ENCODE assay signal across 1 cellular context in the genomic region with DNA sequence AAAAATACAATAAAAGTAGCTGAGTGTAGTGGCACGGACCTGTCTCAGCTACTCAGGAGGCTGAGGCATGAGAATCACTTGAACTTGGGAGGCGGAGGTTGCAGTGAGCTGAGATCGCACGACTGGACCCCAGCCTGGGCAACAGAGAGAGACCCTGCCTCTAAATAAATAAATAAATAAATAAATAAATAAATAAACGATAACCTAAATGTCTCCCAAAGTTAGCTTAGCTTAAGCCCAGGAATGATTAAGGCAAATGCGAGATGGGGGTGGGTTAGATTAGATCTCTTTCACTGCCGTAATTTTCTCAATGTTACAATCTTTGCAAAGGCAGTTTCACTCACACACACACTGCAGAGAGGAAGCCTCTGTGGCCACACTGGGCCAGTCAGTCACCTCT.
TF ChIP-seq lines count a peak whose summit lies in the region.

No MANE protein-coding gene starts in this region.

TF ChIP-seq in GM23338, 12 proteins besides CTCF, POLR2A, EP300 and RAD21 (continued from another document):
- TF ChIP-seq, protein P1, sequence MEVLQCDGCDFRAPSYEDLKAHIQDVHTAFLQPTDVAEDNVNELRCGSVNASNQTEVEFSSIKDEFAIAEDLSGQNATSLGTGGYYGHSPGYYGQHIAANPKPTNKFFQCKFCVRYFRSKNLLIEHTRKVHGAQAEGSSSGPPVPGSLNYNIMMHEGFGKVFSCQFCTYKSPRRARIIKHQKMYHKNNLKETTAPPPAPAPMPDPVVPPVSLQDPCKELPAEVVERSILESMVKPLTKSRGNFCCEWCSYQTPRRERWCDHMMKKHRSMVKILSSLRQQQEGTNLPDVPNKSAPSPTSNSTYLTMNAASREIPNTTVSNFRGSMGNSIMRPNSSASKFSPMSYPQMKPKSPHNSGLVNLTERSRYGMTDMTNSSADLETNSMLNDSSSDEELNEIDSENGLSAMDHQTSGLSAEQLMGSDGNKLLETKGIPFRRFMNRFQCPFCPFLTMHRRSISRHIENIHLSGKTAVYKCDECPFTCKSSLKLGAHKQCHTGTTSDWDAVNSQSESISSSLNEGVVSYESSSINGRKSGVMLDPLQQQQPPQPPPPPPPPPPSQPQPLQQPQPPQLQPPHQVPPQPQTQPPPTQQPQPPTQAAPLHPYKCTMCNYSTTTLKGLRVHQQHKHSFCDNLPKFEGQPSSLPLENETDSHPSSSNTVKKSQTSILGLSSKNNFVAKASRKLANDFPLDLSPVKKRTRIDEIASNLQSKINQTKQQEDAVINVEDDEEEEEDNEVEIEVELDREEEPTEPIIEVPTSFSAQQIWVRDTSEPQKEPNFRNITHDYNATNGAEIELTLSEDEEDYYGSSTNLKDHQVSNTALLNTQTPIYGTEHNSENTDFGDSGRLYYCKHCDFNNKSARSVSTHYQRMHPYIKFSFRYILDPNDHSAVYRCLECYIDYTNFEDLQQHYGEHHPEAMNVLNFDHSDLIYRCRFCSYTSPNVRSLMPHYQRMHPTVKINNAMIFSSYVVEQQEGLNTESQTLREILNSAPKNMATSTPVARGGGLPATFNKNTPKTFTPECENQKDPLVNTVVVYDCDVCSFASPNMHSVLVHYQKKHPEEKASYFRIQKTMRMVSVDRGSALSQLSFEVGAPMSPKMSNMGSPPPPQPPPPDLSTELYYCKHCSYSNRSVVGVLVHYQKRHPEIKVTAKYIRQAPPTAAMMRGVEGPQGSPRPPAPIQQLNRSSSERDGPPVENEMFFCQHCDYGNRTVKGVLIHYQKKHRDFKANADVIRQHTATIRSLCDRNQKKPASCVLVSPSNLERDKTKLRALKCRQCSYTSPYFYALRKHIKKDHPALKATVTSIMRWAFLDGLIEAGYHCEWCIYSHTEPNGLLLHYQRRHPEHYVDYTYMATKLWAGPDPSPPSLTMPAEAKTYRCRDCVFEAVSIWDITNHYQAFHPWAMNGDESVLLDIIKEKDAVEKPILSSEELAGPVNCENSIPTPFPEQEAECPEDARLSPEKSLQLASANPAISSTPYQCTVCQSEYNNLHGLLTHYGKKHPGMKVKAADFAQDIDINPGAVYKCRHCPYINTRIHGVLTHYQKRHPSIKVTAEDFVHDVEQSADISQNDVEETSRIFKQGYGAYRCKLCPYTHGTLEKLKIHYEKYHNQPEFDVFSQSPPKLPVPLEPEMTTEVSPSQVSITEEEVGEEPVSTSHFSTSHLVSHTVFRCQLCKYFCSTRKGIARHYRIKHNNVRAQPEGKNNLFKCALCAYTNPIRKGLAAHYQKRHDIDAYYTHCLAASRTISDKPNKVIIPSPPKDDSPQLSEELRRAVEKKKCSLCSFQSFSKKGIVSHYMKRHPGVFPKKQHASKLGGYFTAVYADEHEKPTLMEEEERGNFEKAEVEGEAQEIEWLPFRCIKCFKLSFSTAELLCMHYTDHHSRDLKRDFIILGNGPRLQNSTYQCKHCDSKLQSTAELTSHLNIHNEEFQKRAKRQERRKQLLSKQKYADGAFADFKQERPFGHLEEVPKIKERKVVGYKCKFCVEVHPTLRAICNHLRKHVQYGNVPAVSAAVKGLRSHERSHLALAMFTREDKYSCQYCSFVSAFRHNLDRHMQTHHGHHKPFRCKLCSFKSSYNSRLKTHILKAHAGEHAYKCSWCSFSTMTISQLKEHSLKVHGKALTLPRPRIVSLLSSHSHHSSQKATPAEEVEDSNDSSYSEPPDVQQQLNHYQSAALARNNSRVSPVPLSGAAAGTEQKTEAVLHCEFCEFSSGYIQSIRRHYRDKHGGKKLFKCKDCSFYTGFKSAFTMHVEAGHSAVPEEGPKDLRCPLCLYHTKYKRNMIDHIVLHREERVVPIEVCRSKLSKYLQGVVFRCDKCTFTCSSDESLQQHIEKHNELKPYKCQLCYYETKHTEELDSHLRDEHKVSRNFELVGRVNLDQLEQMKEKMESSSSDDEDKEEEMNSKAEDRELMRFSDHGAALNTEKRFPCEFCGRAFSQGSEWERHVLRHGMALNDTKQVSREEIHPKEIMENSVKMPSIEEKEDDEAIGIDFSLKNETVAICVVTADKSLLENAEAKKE (CRISPR knock-in tag; IDR thresholded peaks at IDR 0.05), result no peak
- TF ChIP-seq JUNB (IDR thresholded peaks at IDR 0.05; ENCODE audit: unreplicated experiment) (no peak), STAT1 (IDR thresholded peaks at IDR 0.05; ENCODE audit: unreplicated experiment) (no peak), NANOG (IDR thresholded peaks at IDR 0.05; ENCODE audit: borderline replicate concordance) (no peak), POLR2AphosphoS5 (IDR thresholded peaks at IDR 0.05; ENCODE audit: low read depth) (no peak), EZH2 (IDR thresholded peaks at IDR 0.05; ENCODE audit: low read depth, unreplicated experiment) (no peak), EZH2phosphoT487 (IDR thresholded peaks at IDR 0.05; ENCODE audit: unreplicated experiment) (no peak), ZNF114 (CRISPR knock-in tag; IDR thresholded peaks at IDR 0.05) (no peak)
- TF ChIP-seq, protein P2, sequence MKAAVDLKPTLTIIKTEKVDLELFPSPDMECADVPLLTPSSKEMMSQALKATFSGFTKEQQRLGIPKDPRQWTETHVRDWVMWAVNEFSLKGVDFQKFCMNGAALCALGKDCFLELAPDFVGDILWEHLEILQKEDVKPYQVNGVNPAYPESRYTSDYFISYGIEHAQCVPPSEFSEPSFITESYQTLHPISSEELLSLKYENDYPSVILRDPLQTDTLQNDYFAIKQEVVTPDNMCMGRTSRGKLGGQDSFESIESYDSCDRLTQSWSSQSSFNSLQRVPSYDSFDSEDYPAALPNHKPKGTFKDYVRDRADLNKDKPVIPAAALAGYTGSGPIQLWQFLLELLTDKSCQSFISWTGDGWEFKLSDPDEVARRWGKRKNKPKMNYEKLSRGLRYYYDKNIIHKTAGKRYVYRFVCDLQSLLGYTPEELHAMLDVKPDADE (IDR thresholded peaks at IDR 0.05), result no peak
- TF ChIP-seq, protein P3, sequence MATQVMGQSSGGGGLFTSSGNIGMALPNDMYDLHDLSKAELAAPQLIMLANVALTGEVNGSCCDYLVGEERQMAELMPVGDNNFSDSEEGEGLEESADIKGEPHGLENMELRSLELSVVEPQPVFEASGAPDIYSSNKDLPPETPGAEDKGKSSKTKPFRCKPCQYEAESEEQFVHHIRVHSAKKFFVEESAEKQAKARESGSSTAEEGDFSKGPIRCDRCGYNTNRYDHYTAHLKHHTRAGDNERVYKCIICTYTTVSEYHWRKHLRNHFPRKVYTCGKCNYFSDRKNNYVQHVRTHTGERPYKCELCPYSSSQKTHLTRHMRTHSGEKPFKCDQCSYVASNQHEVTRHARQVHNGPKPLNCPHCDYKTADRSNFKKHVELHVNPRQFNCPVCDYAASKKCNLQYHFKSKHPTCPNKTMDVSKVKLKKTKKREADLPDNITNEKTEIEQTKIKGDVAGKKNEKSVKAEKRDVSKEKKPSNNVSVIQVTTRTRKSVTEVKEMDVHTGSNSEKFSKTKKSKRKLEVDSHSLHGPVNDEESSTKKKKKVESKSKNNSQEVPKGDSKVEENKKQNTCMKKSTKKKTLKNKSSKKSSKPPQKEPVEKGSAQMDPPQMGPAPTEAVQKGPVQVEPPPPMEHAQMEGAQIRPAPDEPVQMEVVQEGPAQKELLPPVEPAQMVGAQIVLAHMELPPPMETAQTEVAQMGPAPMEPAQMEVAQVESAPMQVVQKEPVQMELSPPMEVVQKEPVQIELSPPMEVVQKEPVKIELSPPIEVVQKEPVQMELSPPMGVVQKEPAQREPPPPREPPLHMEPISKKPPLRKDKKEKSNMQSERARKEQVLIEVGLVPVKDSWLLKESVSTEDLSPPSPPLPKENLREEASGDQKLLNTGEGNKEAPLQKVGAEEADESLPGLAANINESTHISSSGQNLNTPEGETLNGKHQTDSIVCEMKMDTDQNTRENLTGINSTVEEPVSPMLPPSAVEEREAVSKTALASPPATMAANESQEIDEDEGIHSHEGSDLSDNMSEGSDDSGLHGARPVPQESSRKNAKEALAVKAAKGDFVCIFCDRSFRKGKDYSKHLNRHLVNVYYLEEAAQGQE (IDR thresholded peaks at IDR 0.05; ENCODE audit: unreplicated experiment), result no peak
TF ChIP-seq in GM23338: peak in this region for 0.
